9 cellular contexts compared by ENCODE assay signal in genomic region chr14:75069811-75070145, GRCh38. TPM values are rescaled to one million over a fixed set of nuclear protein-coding genes. Genes with fewer than 3 reads are reported as not detected.
DNase-seq lines count a peak whose midpoint lies in the region; ATAC-seq and TF ChIP-seq lines count a peak whose summit lies in the region.
"Had no signal": no experiment of that assay in that cellular context is flagged by ENCODE, and none has a peak within 500 bp of the region (broad histone marks: within the 10 kb centered on the region; RNA-seq: fewer than 3 reads in every experiment).

No MANE protein-coding gene starts in this region.

- H3K9me3 Mint-ChIP-seq in activated CD4-positive, alpha-beta T cell treated with anti-CD3 and anti-CD28 coated beads, Interleukin-2, amount 10 ng/mL, durations not matched to agents 24 days and 14 days: no peaks in the 10 kb centered on the region
- H3K9me3 Mint-ChIP-seq: nephron had no signal

- 4% methylated on average over 8 to 12 of the region's 12 CpGs for WGBS in body of pancreas, 2 donors
- WGBS in tibial nerve, 2 donors: 29 to 35% methylated on average over 7 to 8 of the region's 12 CpGs

- H3K4me1 ChIP-seq in body of pancreas (peaks cover 50% of the 10 kb centered on the region), left lung (peaks cover 5 to 29% of the 10 kb centered on the region in 2 donors), tibial nerve (peaks cover 0 to 43% (median 26%) of the 10 kb centered on the region in 4 donors)

- H3K4me3 Mint-ChIP-seq in activated CD4-positive, alpha-beta T cell treated with anti-CD3 and anti-CD28 coated beads, Interleukin-2, amount 10 ng/mL, durations not matched to agents 24 days and 14 days: no peak overlapping the region

- H3K27ac Mint-ChIP-seq in activated CD4-positive, alpha-beta T cell treated with anti-CD3 and anti-CD28 coated beads, Interleukin-2, amount 10 ng/mL, durations not matched to agents 24 days and 14 days: peak overlapping the region; percentile 88

- TF ChIP-seq EP300 in tibial nerve (IDR thresholded peaks at IDR 0.05): no peak

- intact Hi-C loops in activated CD4-positive, alpha-beta T cell treated with anti-CD3 and anti-CD28 coated beads, Interleukin-2, amount 10 ng/mL, durations not matched to agents 24 days and 14 days (cut with micrococcal nuclease): loop anchor here (2.0 to 10.0 kb wide), 3 partner anchors 19 to 205 kb away; partner anchors contain the start of genes EIF2B2 and MLH3
- intact Hi-C loops in body of pancreas (cut with DNase I): no loop called here
- intact Hi-C loops in left lung (cut with DNase I): no loop called here

- no peaks in the 10 kb centered on the region for H3K9me3 ChIP-seq in body of pancreas
- no peaks in the 10 kb centered on the region for H3K9me3 ChIP-seq in left lung
- no peaks in the 10 kb centered on the region for H3K9me3 ChIP-seq in tibial nerve

- TF ChIP-seq CTCF in body of pancreas (IDR thresholded peaks at IDR 0.05) (no peak), left lung (IDR thresholded peaks at IDR 0.05) (no peak), tibial nerve (IDR thresholded peaks at IDR 0.05) (no peak)

- ATAC-seq in body of pancreas: peak; percentile 39
- peak; percentile 54 for ATAC-seq in left lung
- no peak for ATAC-seq in GM18870 (IDR thresholded peaks at IDR 0.05; ENCODE audit: unreplicated experiment)
- no peak for ATAC-seq in GM19328 (IDR thresholded peaks at IDR 0.05; ENCODE audit: unreplicated experiment)

- no peak for DNase-seq in activated CD4-positive, alpha-beta T cell treated with anti-CD3 and anti-CD28 coated beads, Interleukin-2, amount 10 ng/mL, durations not matched to agents 24 days and 14 days
- DNase-seq in activated CD4-positive, alpha-beta T cell treated with anti-CD3 and anti-CD28 coated beads, Interleukin-2, amount 50 U/mL, for 1 hour: no peak
- DNase-seq in body of pancreas: no peak
- no peak for DNase-seq in left lung
- peak in 1 of 2 donors; percentile 32 for DNase-seq in tibial nerve (ENCODE audit: low spot score in 2 of 2)
- no peak for DNase-seq in Ammon's horn (ENCODE audit: low spot score)

- H3K36me3 ChIP-seq in body of pancreas (replicated peaks in 1 of 2; ENCODE audit: insufficient read depth in 1 of 2, low read depth in 2 of 2) (no peaks in the 10 kb centered on the region), left lung (no peaks in the 10 kb centered on the region), tibial nerve (no peaks in the 10 kb centered on the region)

- H3K4me3 ChIP-seq in body of pancreas (peak overlapping the region in 1 of 2 donors; percentile 29), left lung (peak overlapping the region; percentile 46 to 53), tibial nerve (peak overlapping the region; percentile 22 to 60 (median 47))

- no peaks in the 10 kb centered on the region for H3K27me3 Mint-ChIP-seq in activated CD4-positive, alpha-beta T cell treated with anti-CD3 and anti-CD28 coated beads, Interleukin-2, amount 10 ng/mL, durations not matched to agents 24 days and 14 days

- no peaks in the 10 kb centered on the region for H3K27me3 ChIP-seq in body of pancreas
- H3K27me3 ChIP-seq in left lung: no peaks in the 10 kb centered on the region
- no peaks in the 10 kb centered on the region for H3K27me3 ChIP-seq in tibial nerve

- H3K36me3 Mint-ChIP-seq in activated CD4-positive, alpha-beta T cell treated with anti-CD3 and anti-CD28 coated beads, Interleukin-2, amount 10 ng/mL, durations not matched to agents 24 days and 14 days (ENCODE audit: low read depth): no peaks in the 10 kb centered on the region

- peaks cover 7% of the 10 kb centered on the region for H3K4me1 Mint-ChIP-seq in activated CD4-positive, alpha-beta T cell treated with anti-CD3 and anti-CD28 coated beads, Interleukin-2, amount 10 ng/mL, durations not matched to agents 24 days and 14 days

- H3K27ac ChIP-seq in body of pancreas: peak overlapping the region; percentile 89 to 94 (median 92)
- H3K27ac ChIP-seq in left lung: peak overlapping the region; percentile 91 to 94
- H3K27ac ChIP-seq in tibial nerve: peak overlapping the region; percentile 64 to 94 (median 87)

- TF ChIP-seq POLR2A in body of pancreas (IDR thresholded peaks at IDR 0.05) (no peak), tibial nerve (IDR thresholded peaks at IDR 0.05) (no peak)

RNA-seq across cellular contexts. Expression of gene ZC2HC1C, which starts 0.3 kb away (rescaled TPM):
- total RNA-seq in activated CD4-positive, alpha-beta T cell treated with anti-CD3 and anti-CD28 coated beads, Interleukin-2, amount 10 ng/mL, durations not matched to agents 24 days and 14 days: 0.82 and 1.6 TPM in 2 replicates
- total RNA-seq in body of pancreas (1 to 10 TPM; 7.3 to 7.8 TPM), left lung (1 to 10 TPM; 3.1 to 4.6 TPM), tibial nerve (1 to 10 TPM in 3 of 4 donors, under 1 TPM in 1; 0.78 to 3.1 (median 1.2) TPM)

RNA-seq across cellular contexts. Expression of gene ACYP1, which starts 6.0 kb away (rescaled TPM):
- total RNA-seq in activated CD4-positive, alpha-beta T cell treated with anti-CD3 and anti-CD28 coated beads, Interleukin-2, amount 10 ng/mL, durations not matched to agents 24 days and 14 days: 45.2 and 46.0 TPM in 2 replicates
- total RNA-seq in body of pancreas (1 to 10 TPM; 8.3 to 9.9 TPM), left lung (10 to 100 TPM in 1 of 2 donors, 1 to 10 TPM in 1; 9.8 to 15.8 TPM), tibial nerve (10 to 100 TPM in 2 of 4 donors, 1 to 10 TPM in 2; 4.2 to 24.3 (median 9.9) TPM)

RNA-seq across cellular contexts. Expression of gene MLH3, which starts 18.5 kb away (rescaled TPM):
- 27.7 and 28.3 TPM in 2 replicates for total RNA-seq in activated CD4-positive, alpha-beta T cell treated with anti-CD3 and anti-CD28 coated beads, Interleukin-2, amount 10 ng/mL, durations not matched to agents 24 days and 14 days
- 10 to 100 TPM; 18.2 to 23.7 TPM for total RNA-seq in body of pancreas
- 10 to 100 TPM; 24.7 to 25.9 TPM for total RNA-seq in left lung
- total RNA-seq in tibial nerve: 10 to 100 TPM; 26.4 to 48.1 (median 36.0) TPM

RNA-seq across cellular contexts. Expression of gene NEK9, which starts 57.1 kb away (rescaled TPM):
- 66.6 and 68.8 TPM in 2 replicates for total RNA-seq in activated CD4-positive, alpha-beta T cell treated with anti-CD3 and anti-CD28 coated beads, Interleukin-2, amount 10 ng/mL, durations not matched to agents 24 days and 14 days
- total RNA-seq in body of pancreas (10 to 100 TPM; 26.4 to 38.4 TPM), left lung (10 to 100 TPM; 75.8 to 77.7 TPM), tibial nerve (100 to 1,000 TPM in 2 of 4 donors, 10 to 100 TPM in 2; 76.1 to 109 (median 94.4) TPM)

Comparison
In these comparisons a context has a peak if more than half of its experiments do, and no peak if none do; other contexts are left out.
1. ATAC-seq: peak in body of pancreas (single experiment) and left lung (single experiment); none in GM18870 (single experiment) and GM19328 (single experiment).
2. Peak in every context shown above with its lines, with median percentiles within 50 percentile points of each other: H3K27ac ChIP-seq.